ENCODE assay signal across 16 cellular contexts in genomic region chr1:228344631-228345072, GRCh38.
DNase-seq lines count a peak whose midpoint lies in the region; ATAC-seq, FAIRE-seq and TF ChIP-seq lines count a peak whose summit lies in the region.
"Had no signal": no experiment of that assay in that cellular context is flagged by ENCODE, and none has a peak within 500 bp of the region (broad histone marks: within the 10 kb centered on the region; RNA-seq: fewer than 3 reads in every experiment).

No MANE protein-coding gene starts in this region.

- H3K9me2 ChIP-seq in OCI-LY7 (ENCODE audit: insufficient read depth, low read length) = no peaks in the 10 kb centered on the region

- FAIRE-seq in RCC 7860 (lab: Jason Lieb, UNC) = no peak
- FAIRE-seq: GM12878 had no signal

- no peaks in the 10 kb centered on the region for H3K36me3 ChIP-seq in OCI-LY7 (ENCODE audit: insufficient read depth, low read length)
- H3K36me3 ChIP-seq: ascending aorta had no signal

- no peaks in the 10 kb centered on the region for H3K79me2 ChIP-seq in OCI-LY7 (ENCODE audit: insufficient read depth, low read depth, low read length)

- CTCF ChIA-PET in OCI-LY7 (lab: Charles Lee; ENCODE audit: unreplicated experiment) = no interaction called here

- no peak overlapping the region for H3K4me3 ChIP-seq in OCI-LY7 (ENCODE audit: low read depth, low read length, poor library complexity, severe bottlenecking)
- H3K4me3 ChIP-seq: ascending aorta, GM12878, lung, suprapubic skin had no signal

- no peaks in the 10 kb centered on the region for H4K20me1 ChIP-seq in OCI-LY7 (ENCODE audit: insufficient read depth, low read length)

- intact Hi-C loops in OCI-LY7 (cut with micrococcal nuclease; ENCODE audit: unreplicated experiment) = loop anchor here (5.0 to 10.0 kb wide), 2 partner anchors 110 to 173 kb away; a partner anchor contains a TSS

- no TSS peak for BruUV-seq in OCI-LY7 (replicated peaks; lab: Mats Ljungman, UMichigan)

- DNase-seq in H4 (ENCODE audit: low spot score) = peak; percentile 41
- peak; percentile 57 for DNase-seq in RCC 7860 (ENCODE audit: low spot score)
- peak; percentile 48 for DNase-seq in glomerular visceral epithelial cell (ENCODE audit: extremely low spot score)
- peak; percentile 2 for DNase-seq in renal cortical epithelial cell (ENCODE audit: low read depth)
- DNase-seq in SK-N-DZ (ENCODE audit: low spot score) = no peak
- DNase-seq in OCI-LY7 (ENCODE audit: low spot score) = no peak
- DNase-seq: activated CD4-positive, alpha-beta T cell treated with anti-CD3 and anti-CD28 coated beads, Interleukin-2, amount 50 U/mL, for 4 hours; MM.1S; NCI-H2107; NCI-H82 had no signal

- no peak for TF ChIP-seq POLR2A in GM18505 (IDR thresholded peaks at IDR 0.05; ENCODE audit: borderline replicate concordance, extremely low read depth, insufficient read depth, insufficient read length)

- no peak overlapping the region for H3K4me2 ChIP-seq in OCI-LY7 (ENCODE audit: low read length)

- POLR2A ChIA-PET in OCI-LY7 (lab: Charles Lee) = no interaction called here

- no peaks in the 10 kb centered on the region for H3K4me1 ChIP-seq in OCI-LY7 (ENCODE audit: insufficient read depth, low read length, poor library complexity, severe bottlenecking)
- H3K4me1 ChIP-seq: ascending aorta, suprapubic skin had no signal

- no peak overlapping the region for H2AFZ ChIP-seq in OCI-LY7 (ENCODE audit: low read length)

- TF ChIP-seq CTCF in OCI-LY7 (conservative IDR thresholded peaks at IDR 0.05; ENCODE audit: low read length) = no peak

- no peak overlapping the region for H3K27ac ChIP-seq in OCI-LY7 (ENCODE audit: low read depth, low read length, poor library complexity, severe bottlenecking)
- H3K27ac ChIP-seq: ascending aorta, C4-2B, suprapubic skin had no signal

- ATAC-seq in GM18505 (IDR thresholded peaks at IDR 0.05; ENCODE audit: unreplicated experiment) = no peak
- ATAC-seq: GM12878 had no signal

- no peaks in the 10 kb centered on the region for H3K9me3 ChIP-seq in OCI-LY7 (ENCODE audit: low read length)
- H3K9me3 ChIP-seq: ascending aorta, suprapubic skin had no signal

Comparison
In these comparisons a context has a peak if more than half of its experiments do, and no peak if none do; other contexts are left out.
1. DNase-seq: peak in H4 (single experiment), RCC 7860 (single experiment), glomerular visceral epithelial cell (single experiment) and renal cortical epithelial cell (single experiment); none in SK-N-DZ (single experiment) and OCI-LY7 (single experiment).